ENCODE assay signal across 17 cellular contexts in genomic region chr21:41526478-41527087, GRCh38. TPM values are rescaled to one million over a fixed set of nuclear protein-coding genes. Genes with fewer than 3 reads are reported as not detected.
"Had no signal": no experiment of that assay in that cellular context is flagged by ENCODE, and none has a peak within 500 bp of the region (broad histone marks: within the 10 kb centered on the region; RNA-seq: fewer than 3 reads in every experiment).

No MANE protein-coding gene starts in this region.

- H3K27me3 ChIP-seq: breast epithelium, left lung, vagina had no signal

- H3K4me3 ChIP-seq: breast epithelium, left lung, vagina had no signal

- H3K9me3 ChIP-seq: breast epithelium, left lung, vagina had no signal

- H3K27ac ChIP-seq: breast epithelium, left lung, vagina had no signal

- DNase-seq: activated CD4-positive, alpha-beta T cell treated with anti-CD3 and anti-CD28 coated beads for 1 hour; activated CD4-positive, alpha-beta T cell treated with anti-CD3 and anti-CD28 coated beads, Interleukin-2, amount 50 U/mL, for 4 hours; activated naive CD4-positive, alpha-beta T cell treated with Interleukin-2 at 50 U/mL for 16 hours; aorta; cerebellar nuclear complex; islet precursor cell; left lung; nephron progenitor cell; stimulated activated CD4-positive, alpha-beta T cell treated with anti-CD3 and anti-CD28 coated beads, Interleukin-12 subunit alpha, Interleukin-12 subunit beta, amount 100 ng/mL, for 4 hours; stimulated activated CD4-positive, alpha-beta T cell treated with anti-CD3 and anti-CD28 coated beads, Interleukin-2, amount 100 ng/mL, for 24 hours; T-helper 1 cell; T1000 had no signal

- H3K4me1 ChIP-seq: breast epithelium, left lung, vagina had no signal

- H3K36me3 ChIP-seq: breast epithelium, left lung, vagina had no signal

RNA-seq across cellular contexts. Expression of gene TMPRSS2, which starts 18.6 kb away (rescaled TPM):
- total RNA-seq: activated T-helper 17 cell treated with anti-CD3 and anti-CD28 coated beads, Interleukin-2, amount 50 U/mL, for 72 hours; aorta; mononuclear cell; omental fat pad had no signal
